ENCODE assay signal across 8 cellular contexts in genomic region chr12:53098982-53099651, GRCh38. TPM values are rescaled to one million over a fixed set of nuclear protein-coding genes. Genes with fewer than 3 reads are reported as not detected.
DNase-seq lines count a peak whose midpoint lies in the region; ATAC-seq and TF ChIP-seq lines count a peak whose summit lies in the region.

No MANE protein-coding gene starts in this region.

- TF ChIP-seq CTCF in CD8-positive, alpha-beta T cell (IDR thresholded peaks at IDR 0.05) = peak; percentile 98
- peak; percentile 92 for TF ChIP-seq CTCF in endothelial cell (IDR thresholded peaks at IDR 0.05; ENCODE audit: unreplicated experiment)
- TF ChIP-seq CTCF in mesothelial cell of epicardium (IDR thresholded peaks at IDR 0.05; ENCODE audit: unreplicated experiment) = peak; percentile 97

- CTCF ChIA-PET in CD8-positive, alpha-beta T cell (lab: Charles Lee) = interaction anchor here (0.7 to 13.5 kb wide), 20 partner anchors 13 to 169 kb away, joined by 3 to 366 read pairs (median 5); partner anchors contain the start of genes EIF4B, ESPL1, SPRYD3 and TNS2
- CTCF ChIA-PET in activated CD8-positive, alpha-beta memory T cell treated with anti-CD3 and anti-CD28 coated beads, Interleukin-2, amount 10 ng/mL, durations not matched to agents 7 days and 5 days (lab: Charles Lee) = interaction anchor here (0.8 to 8.0 kb wide), 27 partner anchors 8 to 402 kb away, joined by 3 to 298 read pairs (median 5); partner anchors contain the start of genes CSAD, PFDN5, SPRYD3 and TARBP2

- no peak overlapping the region for H3K4me3 ChIP-seq in CD8-positive, alpha-beta T cell (ENCODE audit: low read depth, low read length)
- H3K4me3 ChIP-seq in HUES48 (ENCODE audit: low read depth, low read length) = peak overlapping the region; percentile 83

- POLR2A ChIA-PET in CD8-positive, alpha-beta T cell (lab: Charles Lee) = interaction anchor here (0.5 to 3.1 kb wide), 6 partner anchors 14 to 57 kb away, joined by 3 to 24 read pairs (median 4); partner anchors contain the start of gene SPRYD3

- H3K27me3 ChIP-seq in CD8-positive, alpha-beta T cell (ENCODE audit: insufficient read depth, low read length) = no peaks in the 10 kb centered on the region
- peaks cover 37% of the 10 kb centered on the region for H3K27me3 ChIP-seq in HUES48 (ENCODE audit: control insufficient read depth, insufficient read depth, low read length)

- no peaks in the 10 kb centered on the region for H3K27me3 Mint-ChIP-seq in CD8-positive, alpha-beta T cell (ENCODE audit: low read depth)
- peaks cover 4% of the 10 kb centered on the region for H3K27me3 Mint-ChIP-seq in activated CD8-positive, alpha-beta memory T cell treated with anti-CD3 and anti-CD28 coated beads, Interleukin-2, amount 10 ng/mL, durations not matched to agents 7 days and 5 days
- peaks cover 19% of the 10 kb centered on the region for H3K27me3 Mint-ChIP-seq in endothelial cell (ENCODE audit: unreplicated experiment)
- H3K27me3 Mint-ChIP-seq in mesothelial cell of epicardium (ENCODE audit: low read depth) = peaks cover 1% of the 10 kb centered on the region

- ATAC-seq in CD8-positive, alpha-beta T cell = peak; percentile 61
- ATAC-seq in activated CD8-positive, alpha-beta memory T cell treated with anti-CD3 and anti-CD28 coated beads, Interleukin-2, amount 10 ng/mL, durations not matched to agents 7 days and 5 days = peak; percentile 47
- ATAC-seq in HG03342 (IDR thresholded peaks at IDR 0.05; ENCODE audit: unreplicated experiment) = no peak

- no peaks in the 10 kb centered on the region for H3K36me3 Mint-ChIP-seq in CD8-positive, alpha-beta T cell
- no peaks in the 10 kb centered on the region for H3K36me3 Mint-ChIP-seq in activated CD8-positive, alpha-beta memory T cell treated with anti-CD3 and anti-CD28 coated beads, Interleukin-2, amount 10 ng/mL, durations not matched to agents 7 days and 5 days
- H3K36me3 Mint-ChIP-seq in endothelial cell (ENCODE audit: low read depth, unreplicated experiment) (no peaks in the 10 kb centered on the region), mesothelial cell of epicardium (peaks cover 4% of the 10 kb centered on the region)

- no peak overlapping the region for H3K9ac ChIP-seq in HUES48 (ENCODE audit: low read depth, low read length)

- H3K36me3 ChIP-seq in CD8-positive, alpha-beta T cell (ENCODE audit: insufficient read depth, low read length) = no peaks in the 10 kb centered on the region
- no peaks in the 10 kb centered on the region for H3K36me3 ChIP-seq in HUES48 (ENCODE audit: control insufficient read depth, insufficient read depth, low read length)

- peaks cover 52% of the 10 kb centered on the region for H3K4me1 ChIP-seq in CD8-positive, alpha-beta T cell (ENCODE audit: insufficient read depth, low read length)
- peaks cover 20% of the 10 kb centered on the region for H3K4me1 ChIP-seq in HUES48 (ENCODE audit: control insufficient read depth, insufficient read depth, low read length)

- H3K4me3 Mint-ChIP-seq in CD8-positive, alpha-beta T cell = peak overlapping the region; percentile 79
- peak overlapping the region; percentile 72 for H3K4me3 Mint-ChIP-seq in activated CD8-positive, alpha-beta memory T cell treated with anti-CD3 and anti-CD28 coated beads, Interleukin-2, amount 10 ng/mL, durations not matched to agents 7 days and 5 days
- H3K4me3 Mint-ChIP-seq in endothelial cell (ENCODE audit: unreplicated experiment) (peak overlapping the region; percentile 85), mesothelial cell of epicardium (peak overlapping the region; percentile 74)

- H3K9me3 Mint-ChIP-seq in CD8-positive, alpha-beta T cell = no peaks in the 10 kb centered on the region
- H3K9me3 Mint-ChIP-seq in activated CD8-positive, alpha-beta memory T cell treated with anti-CD3 and anti-CD28 coated beads, Interleukin-2, amount 10 ng/mL, durations not matched to agents 7 days and 5 days (ENCODE audit: low read depth) = no peaks in the 10 kb centered on the region
- H3K9me3 Mint-ChIP-seq in endothelial cell (ENCODE audit: unreplicated experiment) (no peaks in the 10 kb centered on the region), mesothelial cell of epicardium (no peaks in the 10 kb centered on the region)

- intact Hi-C loops in CD8-positive, alpha-beta T cell (cut with DNase I, micrococcal nuclease) = loop anchor here (1.0 to 5.0 kb wide), 5 partner anchors 20 to 188 kb away; partner anchors contain the start of genes SPRYD3 (in 2 of the 2) and TNS2 (in 1 of the 2)

- peak overlapping the region; percentile 84 for H3K27ac Mint-ChIP-seq in CD8-positive, alpha-beta T cell
- peak overlapping the region; percentile 80 for H3K27ac Mint-ChIP-seq in activated CD8-positive, alpha-beta memory T cell treated with anti-CD3 and anti-CD28 coated beads, Interleukin-2, amount 10 ng/mL, durations not matched to agents 7 days and 5 days
- H3K27ac Mint-ChIP-seq in endothelial cell (ENCODE audit: unreplicated experiment) (peak overlapping the region; percentile 28), mesothelial cell of epicardium (peak overlapping the region; percentile 96)

- no peak overlapping the region for H3K27ac ChIP-seq in CD8-positive, alpha-beta T cell (ENCODE audit: low read depth, low read length)
- peak overlapping the region; percentile 1 for H3K27ac ChIP-seq in HUES48 (ENCODE audit: low read depth, low read length)

- peaks cover 48% of the 10 kb centered on the region for H3K4me1 Mint-ChIP-seq in CD8-positive, alpha-beta T cell (ENCODE audit: low read depth)
- peaks cover 56% of the 10 kb centered on the region for H3K4me1 Mint-ChIP-seq in activated CD8-positive, alpha-beta memory T cell treated with anti-CD3 and anti-CD28 coated beads, Interleukin-2, amount 10 ng/mL, durations not matched to agents 7 days and 5 days
- peaks cover 53% of the 10 kb centered on the region for H3K4me1 Mint-ChIP-seq in endothelial cell (ENCODE audit: unreplicated experiment)
- H3K4me1 Mint-ChIP-seq in mesothelial cell of epicardium = peaks cover 36% of the 10 kb centered on the region

- H3K9me3 ChIP-seq in CD8-positive, alpha-beta T cell (ENCODE audit: low read length) = no peaks in the 10 kb centered on the region
- H3K9me3 ChIP-seq in HUES48 (ENCODE audit: control insufficient read depth, insufficient read depth, low read length) = no peaks in the 10 kb centered on the region

- DNase-seq in CD8-positive, alpha-beta T cell = peak; percentile 70 to 94 (median 89)
- DNase-seq in NOMO-1 treated with dmso at 0.1 percent for 144 hours (lab: John Stamatoyannopoulos, UW; ENCODE audit: unreplicated experiment) (peak; percentile 71), endothelial cell (ENCODE audit: low spot score) (peak; percentile 85), mesothelial cell of epicardium (ENCODE audit: low spot score in 2 of 2, unreplicated experiment in 2 of 2) (peak; percentile 85 to 95)
- DNase-seq in activated CD8-positive, alpha-beta memory T cell treated with anti-CD3 and anti-CD28 coated beads, Interleukin-2, amount 10 ng/mL, durations not matched to agents 7 days and 5 days = peak; percentile 93
- DNase-seq in stimulated activated CD8-positive, alpha-beta memory T cell treated with anti-CD3 and anti-CD28 coated beads, Interleukin-15, amount 100 ng/mL, for 1 hour (ENCODE audit: low read depth) = peak; percentile 89

RNA-seq across cellular contexts. Expression of gene IGFBP6, which starts 1.6 kb away (rescaled TPM):
- total RNA-seq in CD8-positive, alpha-beta T cell = 1 to 10 TPM in 1 of 2 experiments, under 1 TPM in 1; 0.58 to 1.2 TPM
- total RNA-seq in activated CD8-positive, alpha-beta memory T cell treated with anti-CD3 and anti-CD28 coated beads, Interleukin-2, amount 10 ng/mL, durations not matched to agents 7 days and 5 days = 1 to 10 TPM; 1.8 to 3.9 TPM
- total RNA-seq in endothelial cell (ENCODE audit: unreplicated experiment) = 21.1 TPM
- total RNA-seq in mesothelial cell of epicardium = 70.3 to 77.2 TPM (median 75.6 TPM) in 3 replicates

RNA-seq across cellular contexts. Expression of gene SOAT2, which starts 4.2 kb away (rescaled TPM):
- 1 to 10 TPM; 2.5 to 2.9 TPM for total RNA-seq in CD8-positive, alpha-beta T cell
- 1 to 10 TPM; 1.1 to 5.9 TPM for total RNA-seq in activated CD8-positive, alpha-beta memory T cell treated with anti-CD3 and anti-CD28 coated beads, Interleukin-2, amount 10 ng/mL, durations not matched to agents 7 days and 5 days
- not detected for total RNA-seq in endothelial cell (ENCODE audit: unreplicated experiment)
- total RNA-seq in mesothelial cell of epicardium = 0.13 to 0.40 TPM (median 0.20 TPM) in 3 replicates

RNA-seq across cellular contexts. Expression of gene SPRYD3, which starts 19.9 kb away (rescaled TPM):
- total RNA-seq in CD8-positive, alpha-beta T cell = 10 to 100 TPM; 25.1 to 25.6 TPM
- total RNA-seq in activated CD8-positive, alpha-beta memory T cell treated with anti-CD3 and anti-CD28 coated beads, Interleukin-2, amount 10 ng/mL, durations not matched to agents 7 days and 5 days = 10 to 100 TPM; 27.8 to 29.7 TPM
- total RNA-seq in endothelial cell (ENCODE audit: unreplicated experiment) (10.5 TPM), mesothelial cell of epicardium (20.2 to 20.9 TPM (median 20.6 TPM) in 3 replicates)

RNA-seq across cellular contexts. Expression of gene TNS2, which starts 49.3 kb away (rescaled TPM):
- 1 to 10 TPM; 2.5 to 3.2 TPM for total RNA-seq in CD8-positive, alpha-beta T cell
- total RNA-seq in activated CD8-positive, alpha-beta memory T cell treated with anti-CD3 and anti-CD28 coated beads, Interleukin-2, amount 10 ng/mL, durations not matched to agents 7 days and 5 days = under 1 TPM; 0.58 to 0.89 TPM
- total RNA-seq in endothelial cell (ENCODE audit: unreplicated experiment) = 112 TPM
- 78.8 to 91.7 TPM (median 86.4 TPM) in 3 replicates for total RNA-seq in mesothelial cell of epicardium

Comparison
In these comparisons a context has a peak if more than half of its experiments do, and no peak if none do; other contexts are left out.
1. H3K27ac Mint-ChIP-seq: peak in every context shown above with its lines; median percentile 96 in mesothelial cell of epicardium; 84 in CD8-positive, alpha-beta T cell; 80 in activated CD8-positive, alpha-beta memory T cell treated with anti-CD3 and anti-CD28 coated beads, Interleukin-2, amount 10 ng/mL, durations not matched to agents 7 days and 5 days; 28 in endothelial cell.